14 cellular contexts compared by ENCODE assay signal in genomic region chr17:66704858-66705257, GRCh38.
DNase-seq lines count a peak whose midpoint lies in the region; ATAC-seq and TF ChIP-seq lines count a peak whose summit lies in the region.
"Had no signal": no experiment of that assay in that cellular context is flagged by ENCODE, and none has a peak within 500 bp of the region (broad histone marks: within the 10 kb centered on the region; RNA-seq: fewer than 3 reads in every experiment).

No MANE protein-coding gene starts in this region.

- H3K27me3 Mint-ChIP-seq in activated CD4-positive, alpha-beta T cell treated with anti-CD3 and anti-CD28 coated beads, Interleukin-2, amount 10 ng/mL, durations not matched to agents 24 days and 14 days = no peaks in the 10 kb centered on the region
- H3K27me3 Mint-ChIP-seq in HFFc6 (ENCODE audit: insufficient read depth) (no peaks in the 10 kb centered on the region; the same call in 1 of the 2 replicates), neural crest cell (ENCODE audit: low read depth) (no peaks in the 10 kb centered on the region)
- H3K27me3 Mint-ChIP-seq in activated CD8-positive, alpha-beta T cell treated with anti-CD3 and anti-CD28 coated beads for 36 hours = no peaks in the 10 kb centered on the region

- H3K4me1 Mint-ChIP-seq in activated CD4-positive, alpha-beta T cell treated with anti-CD3 and anti-CD28 coated beads, Interleukin-2, amount 10 ng/mL, durations not matched to agents 24 days and 14 days = peaks cover 16% of the 10 kb centered on the region
- peaks cover 14% of the 10 kb centered on the region for H3K4me1 Mint-ChIP-seq in HFFc6 (ENCODE audit: low read depth)
- peaks cover 19% of the 10 kb centered on the region for H3K4me1 Mint-ChIP-seq in activated CD8-positive, alpha-beta T cell treated with anti-CD3 and anti-CD28 coated beads for 36 hours (ENCODE audit: low read depth)
- peaks cover 54% of the 10 kb centered on the region for H3K4me1 Mint-ChIP-seq in neural crest cell

- intact Hi-C loops in activated CD4-positive, alpha-beta T cell treated with anti-CD3 and anti-CD28 coated beads, Interleukin-2, amount 10 ng/mL, durations not matched to agents 24 days and 14 days (cut with micrococcal nuclease) = no loop called here
- intact Hi-C loops in activated CD8-positive, alpha-beta T cell treated with anti-CD3 and anti-CD28 coated beads for 36 hours (cut with micrococcal nuclease) = no loop called here

- H3K27ac Mint-ChIP-seq in activated CD4-positive, alpha-beta T cell treated with anti-CD3 and anti-CD28 coated beads, Interleukin-2, amount 10 ng/mL, durations not matched to agents 24 days and 14 days = peak overlapping the region; percentile 37
- peak overlapping the region; percentile 51; the same call in 1 of the 2 replicates for H3K27ac Mint-ChIP-seq in HFFc6
- peak overlapping the region; percentile 3 for H3K27ac Mint-ChIP-seq in activated CD8-positive, alpha-beta T cell treated with anti-CD3 and anti-CD28 coated beads for 36 hours
- peak overlapping the region; percentile 96 for H3K27ac Mint-ChIP-seq in neural crest cell (ENCODE audit: unreplicated experiment)

- CTCF ChIA-PET in activated CD8-positive, alpha-beta T cell treated with anti-CD3 and anti-CD28 coated beads for 36 hours (lab: Charles Lee) = no interaction called here

- no peak for ATAC-seq in activated CD8-positive, alpha-beta T cell treated with anti-CD3 and anti-CD28 coated beads for 36 hours
- ATAC-seq in HG03520 (IDR thresholded peaks at IDR 0.05; ENCODE audit: unreplicated experiment) = no peak
- ATAC-seq in GM19455 (IDR thresholded peaks at IDR 0.05; ENCODE audit: unreplicated experiment) = no peak
- ATAC-seq: lower lobe of right lung had no signal

- no peak for DNase-seq in activated CD4-positive, alpha-beta T cell treated with anti-CD3 and anti-CD28 coated beads, Interleukin-2, amount 10 ng/mL, durations not matched to agents 24 days and 14 days
- DNase-seq in activated CD4-positive, alpha-beta T cell treated with anti-CD3 and anti-CD28 coated beads for 48 hours = no peak
- no peak for DNase-seq in HFFc6
- no peak for DNase-seq in activated CD8-positive, alpha-beta T cell treated with anti-CD3 and anti-CD28 coated beads for 36 hours
- no peak for DNase-seq in neural crest cell (ENCODE audit: low read depth, low spot score)
- DNase-seq in NCI-H1417 treated with DMSO at 0.1 percent for 48 hours (lab: John Stamatoyannopoulos, UW) = no peak
- DNase-seq: activated naive CD4-positive, alpha-beta T cell; brain microvascular endothelial cell; Caco-2; lower lobe of right lung; NCI-H1930; NCI-H524 treated with DMSO at 0.1 percent for 48 hours had no signal

- POLR2A ChIA-PET in activated CD8-positive, alpha-beta T cell treated with anti-CD3 and anti-CD28 coated beads for 36 hours (lab: Charles Lee) = interaction anchor here (0.7 kb wide), 1 partner anchor 10 kb away, joined by 3 read pairs; no protein-coding TSS in a partner anchor

- H3K36me3 Mint-ChIP-seq in activated CD4-positive, alpha-beta T cell treated with anti-CD3 and anti-CD28 coated beads, Interleukin-2, amount 10 ng/mL, durations not matched to agents 24 days and 14 days (ENCODE audit: low read depth) = peaks cover 38% of the 10 kb centered on the region
- H3K36me3 Mint-ChIP-seq in HFFc6 (ENCODE audit: low read depth) (peaks cover 4% of the 10 kb centered on the region; the same call in 1 of the 2 replicates), neural crest cell (ENCODE audit: low read depth) (peaks cover 11% of the 10 kb centered on the region)
- H3K36me3 Mint-ChIP-seq in activated CD8-positive, alpha-beta T cell treated with anti-CD3 and anti-CD28 coated beads for 36 hours (ENCODE audit: low read depth) = peaks cover 10% of the 10 kb centered on the region

- no peak overlapping the region for H3K4me3 Mint-ChIP-seq in activated CD4-positive, alpha-beta T cell treated with anti-CD3 and anti-CD28 coated beads, Interleukin-2, amount 10 ng/mL, durations not matched to agents 24 days and 14 days
- H3K4me3 Mint-ChIP-seq in HFFc6 (no peak overlapping the region), neural crest cell (peak overlapping the region; percentile 63)
- H3K4me3 Mint-ChIP-seq in activated CD8-positive, alpha-beta T cell treated with anti-CD3 and anti-CD28 coated beads for 36 hours = no peak overlapping the region

- peaks cover 4% of the 10 kb centered on the region for H3K9me3 Mint-ChIP-seq in activated CD4-positive, alpha-beta T cell treated with anti-CD3 and anti-CD28 coated beads, Interleukin-2, amount 10 ng/mL, durations not matched to agents 24 days and 14 days
- H3K9me3 Mint-ChIP-seq in HFFc6 (no peaks in the 10 kb centered on the region), neural crest cell (peaks cover 6% of the 10 kb centered on the region)
- H3K9me3 Mint-ChIP-seq in activated CD8-positive, alpha-beta T cell treated with anti-CD3 and anti-CD28 coated beads for 36 hours = no peaks in the 10 kb centered on the region

- TF ChIP-seq CTCF in HFFc6 (IDR thresholded peaks at IDR 0.05) (no peak), neural crest cell (conservative IDR thresholded peaks at IDR 0.05) (no peak)
- no peak for TF ChIP-seq CTCF in activated CD8-positive, alpha-beta T cell treated with anti-CD3 and anti-CD28 coated beads for 36 hours (IDR thresholded peaks at IDR 0.05)

Comparison
In these comparisons a context has a peak if more than half of its experiments do, and no peak if none do; other contexts are left out.
1. H3K27ac Mint-ChIP-seq: peak in every context shown above with its lines; median percentile 96 in neural crest cell; 51 in HFFc6; 37 in activated CD4-positive, alpha-beta T cell treated with anti-CD3 and anti-CD28 coated beads, Interleukin-2, amount 10 ng/mL, durations not matched to agents 24 days and 14 days; 3 in activated CD8-positive, alpha-beta T cell treated with anti-CD3 and anti-CD28 coated beads for 36 hours.